ENCODE assay signal across 1 cellular context in genomic region chr1:172431721-172432192, GRCh38.
TF ChIP-seq lines count a peak whose summit lies in the region.

No MANE protein-coding gene starts in this region.

TF ChIP-seq in HepG2, 621 proteins besides CTCF, POLR2A, EP300 and RAD21 (continued from another document and continues in another):
- no peak for TF ChIP-seq ZFYVE20 (CRISPR knock-in tag; IDR thresholded peaks at IDR 0.05; ENCODE audit: borderline replicate concordance, low read depth)
- TF ChIP-seq SATB2 (CRISPR knock-in tag; IDR thresholded peaks at IDR 0.05): no peak
- no peak for TF ChIP-seq YY1 (IDR thresholded peaks at IDR 0.05; ENCODE audit: insufficient read depth, insufficient replicate concordance, low read depth, low read length)
- TF ChIP-seq HNRNPK (IDR thresholded peaks at IDR 0.05; ENCODE audit: low read depth, low read length, poor library complexity, severe bottlenecking): no peak
- TF ChIP-seq MATR3 (CRISPR knock-in tag; IDR thresholded peaks at IDR 0.05): no peak
- TF ChIP-seq DNMT3B (CRISPR knock-in tag; conservative IDR thresholded peaks at IDR 0.05): no peak
- TF ChIP-seq ZHX1 (CRISPR knock-in tag; IDR thresholded peaks at IDR 0.05; ENCODE audit: low read depth): no peak
- no peak for TF ChIP-seq ZBTB49 (CRISPR knock-in tag; IDR thresholded peaks at IDR 0.05; ENCODE audit: borderline replicate concordance)
- no peak for TF ChIP-seq ZNF331 (CRISPR knock-in tag; IDR thresholded peaks at IDR 0.05)
- TF ChIP-seq RCOR2 (CRISPR knock-in tag; IDR thresholded peaks at IDR 0.05): no peak
- no peak for TF ChIP-seq ZNF468 (CRISPR knock-in tag; IDR thresholded peaks at IDR 0.05)
- TF ChIP-seq ZFP37 (CRISPR knock-in tag; IDR thresholded peaks at IDR 0.05; ENCODE audit: borderline replicate concordance): no peak
- no peak for TF ChIP-seq STAG1 (CRISPR knock-in tag; IDR thresholded peaks at IDR 0.05)
- TF ChIP-seq CHD2 (IDR thresholded peaks at IDR 0.05; ENCODE audit: low read depth, low read length): no peak
- TF ChIP-seq ZBTB3 (CRISPR knock-in tag; IDR thresholded peaks at IDR 0.05; ENCODE audit: borderline replicate concordance, low read depth): no peak
- TF ChIP-seq ZNF451 (CRISPR knock-in tag; IDR thresholded peaks at IDR 0.05): no peak
- no peak for TF ChIP-seq TRAFD1 (CRISPR knock-in tag; IDR thresholded peaks at IDR 0.05; ENCODE audit: borderline replicate concordance)
- TF ChIP-seq ZNF75D (CRISPR knock-in tag; IDR thresholded peaks at IDR 0.05; ENCODE audit: borderline replicate concordance): no peak
- TF ChIP-seq ZNF687 (CRISPR knock-in tag; IDR thresholded peaks at IDR 0.05): peak; percentile 54
- TF ChIP-seq FOXA3 (CRISPR knock-in tag; IDR thresholded peaks at IDR 0.05): peak; percentile 53
- no peak for TF ChIP-seq NR2F2 (IDR thresholded peaks at IDR 0.05; ENCODE audit: borderline replicate concordance, low read depth)
- no peak for TF ChIP-seq ZNF646 (CRISPR knock-in tag; IDR thresholded peaks at IDR 0.05)
- no peak for TF ChIP-seq PAWR (CRISPR knock-in tag; IDR thresholded peaks at IDR 0.05; ENCODE audit: borderline replicate concordance)
- no peak for TF ChIP-seq ZNF18 (CRISPR knock-in tag; IDR thresholded peaks at IDR 0.05; ENCODE audit: insufficient replicate concordance)
- no peak for TF ChIP-seq KLF15 (CRISPR knock-in tag; IDR thresholded peaks at IDR 0.05; ENCODE audit: borderline replicate concordance)
- TF ChIP-seq FOXP4 (CRISPR knock-in tag; IDR thresholded peaks at IDR 0.05): 0 out of 2 replicates have a peak, but pooled peaks have one; percentile 4
- no peak for TF ChIP-seq NBN (conservative IDR thresholded peaks at IDR 0.05)
- no peak for TF ChIP-seq ZNF547 (CRISPR knock-in tag; IDR thresholded peaks at IDR 0.05)
